ENCODE assay signal across 22 cellular contexts in the genomic region with DNA sequence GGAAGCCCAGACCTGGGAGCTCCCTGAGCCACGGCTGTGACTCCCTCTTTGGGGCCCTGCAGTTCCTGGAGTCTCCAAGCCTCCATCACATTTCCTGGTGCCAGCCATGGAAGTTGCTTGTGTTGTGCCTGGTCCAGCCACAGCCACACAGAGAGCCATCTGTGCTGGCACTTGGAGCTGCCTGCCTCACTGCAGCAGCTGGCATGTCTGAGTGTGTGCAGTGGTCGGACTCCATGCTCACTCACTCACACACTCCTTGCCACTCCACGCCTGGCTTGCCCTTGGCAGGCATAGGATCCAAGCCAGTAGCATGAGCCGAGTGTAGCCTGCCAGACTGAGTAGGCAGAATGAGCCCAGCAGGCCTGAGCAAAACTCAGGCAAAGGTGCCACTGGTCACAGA.
"Had no signal": no experiment of that assay in that cellular context is flagged by ENCODE, and none has a peak within 500 bp of the region (broad histone marks: within the 10 kb centered on the region; RNA-seq: fewer than 3 reads in every experiment).

No MANE protein-coding gene starts in this region.

- DNase-seq: activated CD4-positive, alpha-beta memory T cell treated with anti-CD3 and anti-CD28 coated beads for 36 hours; activated CD4-positive, alpha-beta T cell treated with anti-CD3 and anti-CD28 coated beads, Interleukin-2, amount 10 ng/mL, durations not matched to agents 24 days and 14 days; activated CD4-positive, CD25-positive, alpha-beta regulatory T cell treated with anti-CD3 and anti-CD28 coated beads, Interleukin-2, amount 50 U/mL, for 72 hours; activated CD8-positive, alpha-beta memory T cell treated with anti-CD3 and anti-CD28 coated beads, Interleukin-2, amount 50 U/mL, for 4 hours; activated gamma-delta T cell treated with Interleukin-2 at 50 U/mL for 16 hours; activated naive CD4-positive, alpha-beta T cell treated with anti-CD3 and anti-CD28 coated beads, Interleukin-2, amount 50 U/mL, for 16 hours; activated T-cell treated with anti-CD3 and anti-CD28 coated beads, Interleukin-2, amount 50 U/mL, for 24 hours; amniotic stem cell; central memory CD4-positive, alpha-beta T cell; esophagus squamous epithelium; kidney glomerular epithelial cell; mucosa of descending colon; stimulated activated naive CD4-positive, alpha-beta T cell; T-helper 2 cell; testis; transverse colon; uterus had no signal

- H3K36me3 Mint-ChIP-seq: activated CD4-positive, alpha-beta memory T cell treated with anti-CD3 and anti-CD28 coated beads for 36 hours; natural killer cell treated with Interleukin-12 subunit alpha and Interleukin-12 subunit beta and Interleukin-15 and Interleukin-18, amount 100 ng/mL, for 72 hours had no signal

- H3K27me3 Mint-ChIP-seq: activated CD4-positive, alpha-beta memory T cell treated with anti-CD3 and anti-CD28 coated beads for 36 hours; activated CD4-positive, alpha-beta T cell treated with anti-CD3 and anti-CD28 coated beads, Interleukin-2, amount 10 ng/mL, durations not matched to agents 24 days and 14 days; activated T-cell treated with anti-CD3 and anti-CD28 coated beads, Interleukin-2, amount 50 U/mL, for 24 hours; activated T-helper 17 cell treated with anti-CD3 and anti-CD28 coated beads, Interleukin-2, amount 50 U/mL, for 72 hours; natural killer cell treated with Interleukin-12 subunit alpha and Interleukin-12 subunit beta and Interleukin-15 and Interleukin-18, amount 100 ng/mL, for 72 hours; progenitor cell of endocrine pancreas had no signal

- H3K27ac ChIP-seq: epithelial cell of prostate, esophagus squamous epithelium, left lung, testis, transverse colon, uterus had no signal

- H3K4me1 Mint-ChIP-seq: activated CD4-positive, alpha-beta T cell treated with anti-CD3 and anti-CD28 coated beads, Interleukin-2, amount 10 ng/mL, durations not matched to agents 24 days and 14 days; activated T-helper 17 cell treated with anti-CD3 and anti-CD28 coated beads, Interleukin-2, amount 50 U/mL, for 72 hours had no signal

- H3K27me3 ChIP-seq: esophagus squamous epithelium, left lung, testis, transverse colon, uterus had no signal

- H3K4me3 Mint-ChIP-seq: activated CD4-positive, alpha-beta memory T cell treated with anti-CD3 and anti-CD28 coated beads for 36 hours; activated CD4-positive, alpha-beta T cell treated with anti-CD3 and anti-CD28 coated beads, Interleukin-2, amount 10 ng/mL, durations not matched to agents 24 days and 14 days; activated T-cell treated with anti-CD3 and anti-CD28 coated beads, Interleukin-2, amount 50 U/mL, for 24 hours; activated T-helper 17 cell treated with anti-CD3 and anti-CD28 coated beads, Interleukin-2, amount 50 U/mL, for 72 hours; natural killer cell treated with Interleukin-12 subunit alpha and Interleukin-12 subunit beta and Interleukin-15 and Interleukin-18, amount 100 ng/mL, for 72 hours had no signal

- H3K27ac Mint-ChIP-seq: activated CD4-positive, alpha-beta memory T cell treated with anti-CD3 and anti-CD28 coated beads for 36 hours; activated CD4-positive, alpha-beta T cell treated with anti-CD3 and anti-CD28 coated beads, Interleukin-2, amount 10 ng/mL, durations not matched to agents 24 days and 14 days; activated T-cell treated with anti-CD3 and anti-CD28 coated beads, Interleukin-2, amount 50 U/mL, for 24 hours; activated T-helper 17 cell treated with anti-CD3 and anti-CD28 coated beads, Interleukin-2, amount 50 U/mL, for 72 hours; natural killer cell treated with Interleukin-12 subunit alpha and Interleukin-12 subunit beta and Interleukin-15 and Interleukin-18, amount 100 ng/mL, for 72 hours; progenitor cell of endocrine pancreas had no signal

- H3K4me3 ChIP-seq: esophagus squamous epithelium, left lung, mucosa of descending colon, testis, transverse colon, uterus had no signal

- ATAC-seq: activated T-helper 17 cell treated with anti-CD3 and anti-CD28 coated beads, Interleukin-2, amount 50 U/mL, for 72 hours; left lung; mucosa of descending colon; natural killer cell treated with Interleukin-12 subunit alpha and Interleukin-12 subunit beta and Interleukin-15 and Interleukin-18, amount 100 ng/mL, for 72 hours had no signal
